18 cellular contexts compared by ENCODE assay signal in the genomic region with DNA sequence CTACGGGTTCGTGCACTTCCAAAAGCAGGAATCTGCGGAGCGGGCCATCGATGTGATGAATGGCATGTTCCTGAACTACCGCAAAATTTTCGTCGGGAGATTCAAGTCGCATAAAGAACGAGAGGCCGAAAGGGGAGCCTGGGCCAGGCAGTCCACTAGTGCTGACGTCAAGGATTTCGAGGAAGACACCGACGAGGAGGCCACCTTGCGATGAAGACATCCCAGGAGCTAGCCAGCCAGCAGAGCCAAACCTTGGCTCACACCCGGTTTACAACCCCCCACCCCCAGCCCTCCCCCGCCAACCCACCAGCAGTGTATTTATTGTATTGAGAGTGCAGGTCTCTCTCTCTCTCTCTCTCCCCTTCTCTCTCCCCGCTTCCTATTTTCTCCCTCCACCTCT. TPM values are rescaled to one million over a fixed set of nuclear protein-coding genes. Genes with fewer than 3 reads are reported as not detected.
"Had no signal": no experiment of that assay in that cellular context is flagged by ENCODE, and none has a peak within 500 bp of the region (broad histone marks: within the 10 kb centered on the region; RNA-seq: fewer than 3 reads in every experiment).

No MANE protein-coding gene starts in this region.

RNA-seq across cellular contexts. Expression of a gene that starts 1.3 kb away (rescaled TPM):
- total RNA-seq: activated naive CD4-positive, alpha-beta T cell treated with anti-CD3 and anti-CD28 coated beads for 36 hours; activated naive CD4-positive, alpha-beta T cell treated with anti-CD3 and anti-CD28 coated beads, Interleukin-2, amount 50 U/mL, for 72 hours; activated naive CD8-positive, alpha-beta T cell treated with anti-CD3 and anti-CD28 coated beads for 36 hours; activated naive CD8-positive, alpha-beta T cell treated with anti-CD3 and anti-CD28 coated beads, Interleukin-2, amount 10 ng/mL, durations not matched to agents 7 days and 5 days; activated T-cell treated with anti-CD3 and anti-CD28 coated beads, Interleukin-2, amount 50 U/mL, for 4 hours; activated T-cell treated with anti-CD3 and anti-CD28 coated beads, Interleukin-2, amount 50 U/mL, for 72 hours; activated T-helper 1 cell treated with anti-CD3 and anti-CD28 coated beads, Interleukin-12 subunit alpha, Interleukin-12 subunit beta, Interleukin-2, Interleukin-4 antibody, amounts not matched to agents 30 ng/mL and 10 ng/mL and 1 ng/mL, durations not matched to agents 14 hours and 24 hours and 36 hours; activated T-helper 17 cell treated with anti-CD3 and anti-CD28 coated beads, Interleukin-2, amount 50 U/mL, for 72 hours; activated T-helper 2 cell treated with anti-CD3 and anti-CD28 coated beads, Interferon-gamma antibody, Interleukin-2, Interleukin-4, amounts not matched to agents 10 μg/mL and 5 μg/mL and 100 μg/mL, durations not matched to agents 14 hours and 24 hours and 36 hours; aorta; ascending aorta; body of pancreas; breast epithelium; bronchial epithelial cell; cardiac septum; chondrocyte had no signal
- polyA plus RNA-seq: adipose tissue, aorta, cardiac muscle cell had no signal
